ENCODE assay signal across 13 cellular contexts in genomic region chr18:44807766-44808165, GRCh38.
"Had no signal": no experiment of that assay in that cellular context is flagged by ENCODE, and none has a peak within 500 bp of the region (broad histone marks: within the 10 kb centered on the region; RNA-seq: fewer than 3 reads in every experiment).

No MANE protein-coding gene starts in this region.

- H3K27ac Mint-ChIP-seq: activated CD8-positive, alpha-beta T cell treated with anti-CD3 and anti-CD28 coated beads, Interleukin-2, amount 10 ng/mL, durations not matched to agents 7 days and 5 days; effector memory CD8-positive, alpha-beta T cell; T-helper 1 cell treated with Interleukin-12 subunit alpha and Interleukin-12 subunit beta and Interleukin-4 antibody, amounts not matched to agents 30 μg/mL and 1 μg/mL, for 36 hours; WTC11 had no signal

- H3K36me3 Mint-ChIP-seq: WTC11 had no signal

- H3K27me3 Mint-ChIP-seq: effector memory CD8-positive, alpha-beta T cell had no signal

- DNase-seq: activated CD4-positive, alpha-beta T cell treated with anti-CD3 and anti-CD28 coated beads for 48 hours; activated CD8-positive, alpha-beta memory T cell treated with anti-CD3 and anti-CD28 coated beads, Interleukin-2, amount 50 U/mL, for 48 hours; activated CD8-positive, alpha-beta T cell treated with anti-CD3 and anti-CD28 coated beads, Interleukin-2, amount 10 ng/mL, durations not matched to agents 7 days and 5 days; caudate nucleus; effector memory CD8-positive, alpha-beta T cell; hypothalamus; retina; substantia nigra had no signal

- H3K9me3 Mint-ChIP-seq: effector memory CD8-positive, alpha-beta T cell; T-helper 1 cell treated with Interleukin-12 subunit alpha and Interleukin-12 subunit beta and Interleukin-4 antibody, amounts not matched to agents 30 μg/mL and 1 μg/mL, for 36 hours; WTC11 had no signal

- H3K27ac ChIP-seq: coronary artery had no signal

- ATAC-seq: activated CD8-positive, alpha-beta T cell treated with anti-CD3 and anti-CD28 coated beads, Interleukin-2, amount 10 ng/mL, durations not matched to agents 7 days and 5 days; effector memory CD8-positive, alpha-beta T cell; SK-N-SH treated with all-trans-retinoic acid at 6 μM for 48 hours; WTC11 had no signal

- H3K4me3 Mint-ChIP-seq: activated CD8-positive, alpha-beta T cell treated with anti-CD3 and anti-CD28 coated beads, Interleukin-2, amount 10 ng/mL, durations not matched to agents 7 days and 5 days; T-helper 1 cell treated with Interleukin-12 subunit alpha and Interleukin-12 subunit beta and Interleukin-4 antibody, amounts not matched to agents 30 μg/mL and 1 μg/mL, for 36 hours; WTC11 had no signal

- H3K4me3 ChIP-seq: coronary artery, smooth muscle cell had no signal
